In the genomic region with DNA sequence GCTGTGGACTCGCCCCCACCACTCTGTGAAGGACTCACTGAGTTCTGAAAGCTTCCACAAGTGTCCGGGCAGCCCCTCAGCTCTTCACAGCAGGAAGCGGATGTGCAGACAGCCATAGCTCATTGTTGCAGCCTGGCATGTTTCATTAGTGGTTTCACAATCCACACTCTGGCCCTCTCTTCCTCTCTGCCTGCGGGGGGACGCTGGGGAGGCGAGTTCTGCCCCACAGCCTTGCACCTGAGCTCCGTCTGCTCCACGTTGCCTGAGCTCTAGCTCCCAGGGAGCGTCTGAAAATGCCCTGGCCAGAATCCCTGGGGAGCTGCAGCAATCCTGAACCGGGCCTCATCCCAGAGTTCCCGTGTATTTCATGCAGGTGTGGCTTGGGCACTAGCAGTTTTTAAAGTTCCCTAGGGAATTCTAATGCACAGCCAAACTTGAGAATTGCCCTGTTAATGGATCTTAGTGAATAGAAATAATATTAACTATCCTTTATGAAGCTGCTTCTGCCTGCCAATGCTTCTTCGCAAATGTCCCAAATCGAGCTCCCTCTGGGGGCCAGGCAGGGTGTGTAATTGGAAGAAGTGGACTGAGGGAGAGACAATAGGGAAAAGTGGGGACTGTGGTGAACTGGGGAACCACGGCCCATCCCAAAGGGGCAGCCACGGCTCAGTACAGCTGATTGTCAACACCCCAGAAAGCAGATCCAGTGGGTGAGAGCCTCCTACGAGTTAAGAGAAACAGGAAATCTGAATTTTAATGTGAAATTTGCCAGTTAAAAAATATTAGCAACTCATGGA, we compare ENCODE assay signal across 9 cellular contexts. TPM values are rescaled to one million over a fixed set of nuclear protein-coding genes. Genes with fewer than 3 reads are reported as not detected.
A peak's percentile ranks its signal among the peaks of the same experiment; 100 is the strongest.
DNase-seq lines count a peak whose midpoint lies in the region; ATAC-seq and TF ChIP-seq lines count a peak whose summit lies in the region.
"Had no signal": no experiment of that assay in that cellular context is flagged by ENCODE, and none has a peak within 500 bp of the region (broad histone marks: within the 10 kb centered on the region; RNA-seq: fewer than 3 reads in every experiment).

No MANE protein-coding gene starts in this region.

- no peaks in the 10 kb centered on the region for H3K9me3 ChIP-seq in HCT116 (ENCODE audit: control insufficient read depth in 1 of 2, insufficient read depth in 1 of 2, low read depth in 1 of 2, low read length in 2 of 2)

- H3K4me2 ChIP-seq in HCT116 (ENCODE audit: low read length): peak overlapping the region; percentile 38

- no peak overlapping the region for H3K4me3 ChIP-seq in HCT116 (replicated peaks in 1 of 2; ENCODE audit: low read depth in 1 of 2, low read length in 2 of 2)
- no peak overlapping the region for H3K4me3 ChIP-seq in H7 (ENCODE audit: insufficient read depth, low read depth, low read length)

- 0 out of 2 replicates have a peak, but pooled peaks cover 4% of the 10 kb centered on the region for H3K27me3 ChIP-seq in HCT116 (ENCODE audit: insufficient read depth, low read length)
- peaks cover 2% of the 10 kb centered on the region for H3K27me3 ChIP-seq in H7 (ENCODE audit: control insufficient read depth, insufficient read depth, low read length)

- H3K27ac Mint-ChIP-seq in activated naive CD4-positive, alpha-beta T cell treated with anti-CD3 and anti-CD28 coated beads for 36 hours: peak overlapping the region; percentile 58
- peak overlapping the region; percentile 30 to 81 for H3K27ac Mint-ChIP-seq in effector memory CD8-positive, alpha-beta T cell

- H3K27me3 Mint-ChIP-seq in activated naive CD4-positive, alpha-beta T cell treated with anti-CD3 and anti-CD28 coated beads for 36 hours (ENCODE audit: low read depth): no peaks in the 10 kb centered on the region
- H3K27me3 Mint-ChIP-seq in effector memory CD8-positive, alpha-beta T cell: peaks cover 11 to 17% of the 10 kb centered on the region in 2 donors

- H3K9ac ChIP-seq in HCT116 (ENCODE audit: low read length): no peak overlapping the region
- H3K9ac ChIP-seq: parathyroid adenoma had no signal

- H2AFZ ChIP-seq in HCT116 (ENCODE audit: low read depth, low read length, poor library complexity, severe bottlenecking): peak overlapping the region; percentile 22
- H2AFZ ChIP-seq: parathyroid adenoma had no signal

- no peak overlapping the region for H3K4me3 Mint-ChIP-seq in activated naive CD4-positive, alpha-beta T cell treated with anti-CD3 and anti-CD28 coated beads for 36 hours
- H3K4me3 Mint-ChIP-seq in effector memory CD8-positive, alpha-beta T cell: peak overlapping the region; percentile 35 to 58

- no peaks in the 10 kb centered on the region for H3K36me3 ChIP-seq in HCT116 (ENCODE audit: control insufficient read depth in 1 of 2, insufficient read depth in 2 of 2, low read length in 2 of 2)
- H3K36me3 ChIP-seq in H7 (replicated peaks; ENCODE audit: control insufficient read depth, insufficient read depth, low read length): no peaks in the 10 kb centered on the region

- peak; percentile 74 for DNase-seq in activated naive CD4-positive, alpha-beta T cell treated with anti-CD3 and anti-CD28 coated beads for 36 hours
- no peak for DNase-seq in activated naive CD4-positive, alpha-beta T cell treated with anti-CD3 and anti-CD28 coated beads, Interleukin-2, amount 50 U/mL, for 16 hours
- DNase-seq in HCT116 (ENCODE audit: low read depth, low spot score): no peak
- peak; percentile 65 for DNase-seq in NCI-H2171 (lab: John Stamatoyannopoulos, UW)
- no peak for DNase-seq in effector memory CD8-positive, alpha-beta T cell
- peak; percentile 56 for DNase-seq in retina
- no peak for DNase-seq in cerebellar nuclear complex (lab: John Stamatoyannopoulos, UW)
- no peak for DNase-seq in H7

- no peaks in the 10 kb centered on the region for H3K9me2 ChIP-seq in HCT116 (ENCODE audit: insufficient read depth)

- TF ChIP-seq RAD21 in HCT116 (IDR thresholded peaks at IDR 0.05; ENCODE audit: low read depth): peak; percentile 28; the same call in 1 of the 2 replicates

- CTCF ChIA-PET in activated naive CD4-positive, alpha-beta T cell treated with anti-CD3 and anti-CD28 coated beads for 36 hours (lab: Charles Lee): interaction anchor here (0.8 to 2.1 kb wide), 6 partner anchors 9 to 92 kb away, joined by 3 to 7 read pairs (median 4); no protein-coding TSS in a partner anchor
- CTCF ChIA-PET in HCT116 (lab: Charles Lee): interaction anchor here (1.0 to 1.7 kb wide), 4 partner anchors 9 to 82 kb away, joined by 3 to 8 read pairs (median 5); partner anchors contain the start of gene RBM38

- BruUV-seq in HCT116 (replicated peaks; lab: Mats Ljungman, UMichigan): no TSS peak

- no peak overlapping the region for H3K27ac ChIP-seq in HCT116 (ENCODE audit: low read depth, low read length)
- H3K27ac ChIP-seq: parathyroid adenoma had no signal

- H3K36me3 Mint-ChIP-seq in activated naive CD4-positive, alpha-beta T cell treated with anti-CD3 and anti-CD28 coated beads for 36 hours (ENCODE audit: low read depth): no peaks in the 10 kb centered on the region
- H3K36me3 Mint-ChIP-seq in effector memory CD8-positive, alpha-beta T cell (ENCODE audit: insufficient read depth): peaks cover 2% of the 10 kb centered on the region

- no peaks in the 10 kb centered on the region for H4K20me1 ChIP-seq in HCT116 (ENCODE audit: insufficient read depth)

- no peaks in the 10 kb centered on the region for H3K79me2 ChIP-seq in HCT116 (ENCODE audit: insufficient read depth, low read length)
- H3K79me2 ChIP-seq: parathyroid adenoma had no signal

- peaks cover 9 to 15% of the 10 kb centered on the region in 2 experiments for H3K4me1 ChIP-seq in HCT116 (ENCODE audit: control insufficient read depth in 1 of 2, insufficient read depth in 2 of 2, low read length in 2 of 2)
- H3K4me1 ChIP-seq: parathyroid adenoma had no signal

- peaks cover 23% of the 10 kb centered on the region for H3K4me1 Mint-ChIP-seq in activated naive CD4-positive, alpha-beta T cell treated with anti-CD3 and anti-CD28 coated beads for 36 hours (ENCODE audit: low read depth)
- H3K4me1 Mint-ChIP-seq in effector memory CD8-positive, alpha-beta T cell (ENCODE audit: low read depth in 2 of 2): peaks cover 12% of the 10 kb centered on the region in 2 donors

- no peak for TF ChIP-seq POLR2A in HCT116 (IDR thresholded peaks at IDR 0.05; ENCODE audit: borderline replicate concordance, extremely low read depth, insufficient read depth, insufficient read length)

- ATAC-seq in HCT116: peak; percentile 81
- ATAC-seq in effector memory CD8-positive, alpha-beta T cell (replicated peaks): peak; percentile 86

- H3K9me3 Mint-ChIP-seq in activated naive CD4-positive, alpha-beta T cell treated with anti-CD3 and anti-CD28 coated beads for 36 hours: no peaks in the 10 kb centered on the region
- H3K9me3 Mint-ChIP-seq in effector memory CD8-positive, alpha-beta T cell: no peaks in the 10 kb centered on the region

- peak; percentile 10 to 36 (median 30); a peak in 5 of 6 replicates for TF ChIP-seq CTCF in HCT116 (IDR thresholded peaks at IDR 0.05 in 2 of 3, conservative IDR thresholded peaks at IDR 0.05 in 1 of 3; ENCODE audit: borderline replicate concordance in 1 of 3, insufficient read depth in 1 of 3, low read depth in 2 of 3, low read length in 2 of 3)

- intact Hi-C loops in activated naive CD4-positive, alpha-beta T cell treated with anti-CD3 and anti-CD28 coated beads for 36 hours (cut with micrococcal nuclease): loop anchor here (2.0 kb wide), 1 partner anchor 23 kb away; no protein-coding TSS in a partner anchor
- intact Hi-C loops in HCT116 (cut with micrococcal nuclease): no loop called here

- RAD21 ChIA-PET in HCT116 (lab: Charles Lee; ENCODE audit: low non-redundant PET in 1 of 2, low total read pairs in 2 of 2, uncharacterized antibody in 2 of 2, unreplicated experiment in 2 of 2): no interaction called here

- POLR2A ChIA-PET in HCT116 (lab: Charles Lee): no interaction called here

TF ChIP-seq in HCT116, 20 proteins besides CTCF, POLR2A, EP300 and RAD21 (continues in another document):
- TF ChIP-seq SIN3A (IDR thresholded peaks at IDR 0.05; ENCODE audit: low read depth): no peak
- no peak for TF ChIP-seq REST (IDR thresholded peaks at IDR 0.05; ENCODE audit: low read depth)
- no peak for TF ChIP-seq EZH2 (IDR thresholded peaks at IDR 0.05)
- no peak for TF ChIP-seq EZH2phosphoT487 (IDR thresholded peaks at IDR 0.05; ENCODE audit: borderline replicate concordance)
- no peak for TF ChIP-seq CBX3 (IDR thresholded peaks at IDR 0.05; ENCODE audit: low read depth)
- no peak for TF ChIP-seq ZFX (IDR thresholded peaks at IDR 0.05)
- TF ChIP-seq POLR2AphosphoS5 (IDR thresholded peaks at IDR 0.05; ENCODE audit: low read depth, low read length): no peak
- TF ChIP-seq EGR1 (IDR thresholded peaks at IDR 0.05; ENCODE audit: low read depth): no peak
- no peak for TF ChIP-seq YY1 (IDR thresholded peaks at IDR 0.05; ENCODE audit: extremely low read depth, insufficient replicate concordance, low read depth, low read length)

RNA-seq across cellular contexts. Expression of gene CTCFL, which starts 51.5 kb away (rescaled TPM):
- total RNA-seq in activated naive CD4-positive, alpha-beta T cell treated with anti-CD3 and anti-CD28 coated beads for 36 hours: not detected
- total RNA-seq in HCT116 (2021; ENCODE audit: unreplicated experiment): 0.34 TPM
- polyA plus RNA-seq in HCT116 (2012): not detected in 2 replicates
- 8.2 and 14.2 TPM in 2 replicates for total RNA-seq in H7 (2014; rRNA removed; shearing (Covaris generic))

Comparison
In these comparisons a context has a peak if more than half of its experiments do, and no peak if none do; other contexts are left out.
1. DNase-seq: peak in activated naive CD4-positive, alpha-beta T cell treated with anti-CD3 and anti-CD28 coated beads for 36 hours (single experiment), NCI-H2171 (single experiment) and retina (single experiment); none in activated naive CD4-positive, alpha-beta T cell treated with anti-CD3 and anti-CD28 coated beads, Interleukin-2, amount 50 U/mL, for 16 hours (single experiment), HCT116 (single experiment), effector memory CD8-positive, alpha-beta T cell (0 of 3), cerebellar nuclear complex (0 of 2) and H7 (single experiment).